33 cellular contexts compared by ENCODE assay signal in the genomic region with DNA sequence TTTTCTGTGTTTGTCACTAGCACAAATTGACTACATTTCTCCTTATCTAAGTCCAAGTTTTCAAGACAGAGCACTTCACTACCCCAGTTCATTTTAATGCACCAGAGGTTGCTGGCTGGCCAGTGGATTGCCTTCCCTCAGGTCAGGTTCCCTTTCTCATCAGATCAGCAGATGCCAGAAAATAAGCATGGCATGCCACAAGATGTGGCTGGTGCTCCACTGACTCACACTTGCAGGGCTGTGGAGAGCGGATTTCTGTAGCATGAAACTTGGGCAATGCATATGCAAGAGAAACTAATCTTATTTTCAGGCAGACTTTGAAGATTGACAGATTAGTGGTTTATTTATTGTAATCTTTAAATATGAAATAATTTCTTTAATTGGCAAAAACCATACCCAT.
A peak's percentile ranks its signal among the peaks of the same experiment; 100 is the strongest.
DNase-seq lines count a peak whose midpoint lies in the region; ATAC-seq, FAIRE-seq and TF ChIP-seq lines count a peak whose summit lies in the region.
"Had no signal": no experiment of that assay in that cellular context is flagged by ENCODE, and none has a peak within 500 bp of the region (broad histone marks: within the 10 kb centered on the region; RNA-seq: fewer than 3 reads in every experiment).

No MANE protein-coding gene starts in this region.

- H2AFZ ChIP-seq in HepG2 (ENCODE audit: low read length), result no peak overlapping the region

- no peaks in the 10 kb centered on the region for H3K27me3 ChIP-seq in breast epithelium
- H3K27me3 ChIP-seq in HepG2 (ENCODE audit: control insufficient read depth in 1 of 2, insufficient read depth in 2 of 2, low read length in 2 of 2), result no peaks in the 10 kb centered on the region
- H3K27me3 ChIP-seq: cardiac muscle cell, esophagus squamous epithelium, uterus had no signal

- H3K4me3 Mint-ChIP-seq in MCF 10A (ENCODE audit: unreplicated experiment), result no peak overlapping the region
- H3K4me3 Mint-ChIP-seq in immature natural killer cell, result no peak overlapping the region
- H3K4me3 Mint-ChIP-seq: activated CD4-positive, alpha-beta T cell treated with anti-CD3 and anti-CD28 coated beads for 36 hours; activated CD8-positive, alpha-beta T cell treated with anti-CD3 and anti-CD28 coated beads, Interleukin-2, amount 10 ng/mL, durations not matched to agents 7 days and 5 days; B cell; CD8-positive, alpha-beta memory T cell; endodermal cell; stimulated activated naive CD8-positive, alpha-beta T cell treated with anti-CD3 and anti-CD28 coated beads, Interleukin-15, Interleukin-2, amounts not matched to agents 100 ng/mL and 50 ng/mL, for 24 hours had no signal

- intact Hi-C loops in MCF 10A (cut with micrococcal nuclease), result no loop called here
- intact Hi-C loops in breast epithelium (cut with DNase I; ENCODE audit: low total_unique reads), result no loop called here
- intact Hi-C loops in HepG2 (cut with micrococcal nuclease; ENCODE audit: unreplicated experiment), result no loop called here
- intact Hi-C loops in cardiac septum (cut with DNase I), result no loop called here

- H3K36me3 ChIP-seq in breast epithelium (no peaks in the 10 kb centered on the region), HepG2 (replicated peaks in 1 of 2; ENCODE audit: control insufficient read depth in 1 of 2, insufficient read depth in 2 of 2, low read length in 2 of 2) (no peaks in the 10 kb centered on the region)
- H3K36me3 ChIP-seq: cardiac muscle cell, esophagus squamous epithelium, HAP-1, thoracic aorta, uterus had no signal

- no peak for ATAC-seq in HepG2
- ATAC-seq: activated CD4-positive, alpha-beta T cell treated with anti-CD3 and anti-CD28 coated beads for 36 hours; activated CD8-positive, alpha-beta T cell treated with anti-CD3 and anti-CD28 coated beads, Interleukin-2, amount 10 ng/mL, durations not matched to agents 7 days and 5 days; activated naive CD4-positive, alpha-beta T cell treated with anti-CD3 and anti-CD28 coated beads, Interleukin-2, amount 50 U/mL, for 72 hours had no signal

- H3K27me3 Mint-ChIP-seq in MCF 10A (ENCODE audit: insufficient read depth, unreplicated experiment) (no peaks in the 10 kb centered on the region), immature natural killer cell (ENCODE audit: low read depth in 3 of 3) (peaks cover 2 to 8% (median 5%) of the 10 kb centered on the region in 3 donors)
- H3K27me3 Mint-ChIP-seq: activated CD4-positive, alpha-beta T cell treated with anti-CD3 and anti-CD28 coated beads for 36 hours; CD8-positive, alpha-beta memory T cell; progenitor cell of endocrine pancreas; stimulated activated naive CD8-positive, alpha-beta T cell treated with anti-CD3 and anti-CD28 coated beads, Interleukin-15, Interleukin-2, amounts not matched to agents 100 ng/mL and 50 ng/mL, for 24 hours had no signal

- H3K9ac ChIP-seq in HepG2 (ENCODE audit: insufficient read depth, low read depth, low read length), result no peak overlapping the region

- no peaks in the 10 kb centered on the region for H3K4me1 ChIP-seq in breast epithelium
- no peaks in the 10 kb centered on the region for H3K4me1 ChIP-seq in HepG2 (ENCODE audit: insufficient read depth, low read length)
- H3K4me1 ChIP-seq: esophagus squamous epithelium, HAP-1, uterus had no signal

- in situ Hi-C loops in HepG2 (cut with HindIII; ENCODE audit: extremely low pct_ligation_motif_present, low pct_unique_long_range_greater_than_20kb), result no loop called here

- CTCF ChIA-PET in MCF 10A (lab: Yijun Ruan, JAX) (interaction anchor here (0.6 kb wide), 1 partner anchor 9 kb away, joined by 3 read pairs; no protein-coding TSS in a partner anchor), HepG2 (lab: Yijun Ruan, JAX; ENCODE audit: low intra/inter-chr PET ratio, low total read pairs) (no interaction called here)

- DNase-seq in MCF 10A (ENCODE audit: unreplicated experiment) (peak; percentile 26), breast epithelium (ENCODE audit: low spot score in 2 of 2) (no peak), RPMI7951 (ENCODE audit: low read depth) (peak; percentile 54), fibroblast of mammary gland (ENCODE audit: low read depth) (peak; percentile 7), HepG2 (ENCODE audit: low spot score) (no peak), cardiac septum (ENCODE audit: low spot score) (no peak), NCI-H2107 (lab: John Stamatoyannopoulos, UW) (no peak), immature natural killer cell (no peak)
- DNase-seq: activated CD4-positive, alpha-beta T cell treated with anti-CD3 and anti-CD28 coated beads for 36 hours; activated CD8-positive, alpha-beta T cell treated with anti-CD3 and anti-CD28 coated beads, Interleukin-2, amount 10 ng/mL, durations not matched to agents 7 days and 5 days; anterior cingulate cortex; CD8-positive, alpha-beta memory T cell; DMS 273 treated with DMSO at 0.1 percent for 48 hours; endodermal cell; esophagus squamous epithelium; hippocampal formation; KG1; NCI-H1048; NCI-H187; NCI-H526 treated with DMSO at 0.1 percent for 48 hours; uterus had no signal

- no peak for FAIRE-seq in HepG2 (lab: Jason Lieb, UNC)
- FAIRE-seq: A204.1, HTR-8/SVneo had no signal

- TF ChIP-seq EP300 in HepG2 (IDR thresholded peaks at IDR 0.05; ENCODE audit: low read depth in 2 of 2, low read length in 2 of 2), result no peak
- TF ChIP-seq EP300 in HepG2 (CRISPR knock-in tag; IDR thresholded peaks at IDR 0.05; ENCODE audit: borderline replicate concordance), result no peak

- H3K9me3 Mint-ChIP-seq in MCF 10A (ENCODE audit: unreplicated experiment), result peaks cover 12% of the 10 kb centered on the region
- H3K9me3 Mint-ChIP-seq in immature natural killer cell, result no peaks in the 10 kb centered on the region
- H3K9me3 Mint-ChIP-seq: CD8-positive, alpha-beta memory T cell; stimulated activated naive CD8-positive, alpha-beta T cell treated with anti-CD3 and anti-CD28 coated beads, Interleukin-15, Interleukin-2, amounts not matched to agents 100 ng/mL and 50 ng/mL, for 24 hours had no signal

- H3K4me3 ChIP-seq in breast epithelium (no peak overlapping the region), fibroblast of mammary gland (ENCODE audit: control insufficient read depth, low read depth, low read length) (no peak overlapping the region), HepG2 (replicated peaks in 1 of 3; ENCODE audit: insufficient read depth in 1 of 3, low read depth in 2 of 3, low read length in 3 of 3) (no peak overlapping the region)
- H3K4me3 ChIP-seq: cardiac muscle cell, coronary artery, esophagus squamous epithelium, HAP-1, thoracic aorta, uterus had no signal

- no peak overlapping the region for H3K4me2 ChIP-seq in HepG2 (ENCODE audit: low read depth, low read length)

- TF ChIP-seq CTCF in MCF 10A (IDR thresholded peaks at IDR 0.05; ENCODE audit: unreplicated experiment) (no peak), breast epithelium (IDR thresholded peaks at IDR 0.05) (no peak), fibroblast of mammary gland (conservative IDR thresholded peaks at IDR 0.05; ENCODE audit: control insufficient read depth, insufficient read depth, low read depth, low read length) (no peak), HepG2 (CRISPR knock-in tag; IDR thresholded peaks at IDR 0.05) (no peak)

- H3K36me3 Mint-ChIP-seq in MCF 10A (ENCODE audit: insufficient read depth, unreplicated experiment), result no peaks in the 10 kb centered on the region
- H3K36me3 Mint-ChIP-seq in immature natural killer cell, result peaks cover 0 to 3% (median 0%) of the 10 kb centered on the region in 3 donors

- peaks cover 5% of the 10 kb centered on the region for H3K4me1 Mint-ChIP-seq in MCF 10A (ENCODE audit: insufficient read depth, unreplicated experiment)
- H3K4me1 Mint-ChIP-seq in immature natural killer cell, result peaks cover 32 to 35% of the 10 kb centered on the region in 2 donors
- H3K4me1 Mint-ChIP-seq: endodermal cell had no signal

- WGBS in HepG2 (ENCODE audit: low lambda C conversion rate), result 77% methylated on average over 1 of the region's 1 CpG

- H4K20me1 ChIP-seq in HepG2 (ENCODE audit: insufficient read depth, low read length), result no peaks in the 10 kb centered on the region

- no peaks in the 10 kb centered on the region for H3K79me2 ChIP-seq in HepG2 (ENCODE audit: insufficient read depth, low read length)

- H3K27ac ChIP-seq in breast epithelium (no peak overlapping the region), HepG2 (ENCODE audit: extremely low read length, insufficient read depth, low read length) (no peak overlapping the region)
- H3K27ac ChIP-seq: cardiac muscle cell, coronary artery, esophagus squamous epithelium, RWPE1, thoracic aorta, uterus had no signal

- BruUV-seq in MCF 10A (replicated peaks; lab: Mats Ljungman, UMichigan), result no TSS peak
- no TSS peak for BruUV-seq in HepG2 (replicated peaks; lab: Mats Ljungman, UMichigan)

- H3K9me3 ChIP-seq in breast epithelium (peaks cover 0 to 8% of the 10 kb centered on the region in 2 donors), HepG2 (ENCODE audit: low read length) (no peaks in the 10 kb centered on the region)
- H3K9me3 ChIP-seq: esophagus squamous epithelium, HAP-1, thoracic aorta, uterus had no signal

- TF ChIP-seq RAD21 in HepG2 (CRISPR knock-in tag; IDR thresholded peaks at IDR 0.05), result no peak

- TF ChIP-seq POLR2A in breast epithelium (IDR thresholded peaks at IDR 0.05) (no peak), HepG2 (IDR thresholded peaks at IDR 0.05; ENCODE audit: insufficient read depth in 1 of 2, low read depth in 2 of 2, low read length in 2 of 2) (no peak)

- H3K27ac Mint-ChIP-seq in MCF 10A (ENCODE audit: low read depth, unreplicated experiment), result no peak overlapping the region
- H3K27ac Mint-ChIP-seq in immature natural killer cell, result peak overlapping the region in 2 of 6 donors; percentile 8 to 13
- H3K27ac Mint-ChIP-seq: activated CD4-positive, alpha-beta T cell treated with anti-CD3 and anti-CD28 coated beads for 36 hours; activated CD8-positive, alpha-beta T cell treated with anti-CD3 and anti-CD28 coated beads, Interleukin-2, amount 10 ng/mL, durations not matched to agents 7 days and 5 days; activated naive CD4-positive, alpha-beta T cell treated with anti-CD3 and anti-CD28 coated beads, Interleukin-2, amount 50 U/mL, for 72 hours; activated T-helper 2 cell treated with anti-CD3 and anti-CD28 coated beads, Interferon-gamma antibody, Interleukin-2, Interleukin-4, amounts not matched to agents 10 μg/mL and 5 μg/mL and 100 μg/mL, durations not matched to agents 14 hours and 24 hours and 36 hours; B cell; CD8-positive, alpha-beta memory T cell; endodermal cell; progenitor cell of endocrine pancreas; stimulated activated naive CD8-positive, alpha-beta T cell treated with anti-CD3 and anti-CD28 coated beads, Interleukin-15, Interleukin-2, amounts not matched to agents 100 ng/mL and 50 ng/mL, for 24 hours had no signal

- POLR2A ChIA-PET in MCF 10A (lab: Yijun Ruan, JAX), result no interaction called here
- POLR2A ChIA-PET in HepG2 (lab: Yijun Ruan, JAX), result no interaction called here

TF ChIP-seq in HepG2, 621 proteins besides CTCF, POLR2A, EP300 and RAD21:
- TF ChIP-seq ZNF839 (CRISPR knock-in tag; IDR thresholded peaks at IDR 0.05; ENCODE audit: borderline replicate concordance), result no peak

Comparison
In these comparisons a context has a peak if more than half of its experiments do, and no peak if none do; other contexts are left out.
1. DNase-seq: peak in MCF 10A (single experiment), RPMI7951 (single experiment) and fibroblast of mammary gland (single experiment); none in breast epithelium (0 of 2), HepG2 (single experiment), cardiac septum (single experiment), NCI-H2107 (single experiment) and immature natural killer cell (0 of 3).